ENCODE assay signal across 8 cellular contexts in the genomic region with DNA sequence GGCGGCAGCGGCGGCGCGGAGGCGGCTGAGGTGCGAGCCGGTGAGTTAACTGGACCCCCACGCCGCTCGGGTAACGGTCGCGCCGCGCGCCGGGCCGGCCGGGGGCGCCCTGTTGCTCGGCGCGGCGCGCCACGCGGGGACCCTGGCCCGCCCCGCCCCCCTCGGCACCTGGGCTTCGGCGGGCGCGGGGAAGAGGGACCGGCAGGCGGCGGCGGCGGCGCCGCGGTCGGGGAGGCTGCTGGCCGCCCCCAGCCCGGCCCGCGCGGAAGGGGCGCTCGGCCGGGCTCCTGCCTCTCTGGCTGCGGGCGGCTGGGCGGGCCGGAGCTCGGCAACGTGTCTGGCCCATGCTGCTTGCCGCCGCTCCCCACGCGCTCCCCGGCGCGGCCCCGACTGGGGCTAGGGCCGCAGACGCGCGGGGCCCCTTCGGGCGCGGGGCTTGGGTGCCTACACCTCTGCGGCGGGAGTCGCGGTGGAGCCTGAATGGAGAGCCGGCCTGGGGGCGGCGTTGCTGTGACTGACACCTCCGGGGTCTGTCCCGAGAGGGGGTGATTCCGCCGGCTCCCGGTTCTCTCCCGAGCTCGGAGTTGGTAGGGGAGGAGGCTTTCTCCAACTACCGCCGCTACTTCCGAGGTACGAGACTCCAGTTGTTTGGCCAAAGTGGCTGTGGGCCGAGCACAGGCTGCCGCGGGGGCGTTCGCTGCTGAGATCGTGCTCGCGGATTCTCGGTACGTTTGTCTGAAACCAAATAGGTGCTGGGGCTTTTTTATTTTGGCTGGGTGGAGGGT. TPM values are rescaled to one million over a fixed set of nuclear protein-coding genes. Genes with fewer than 3 reads are reported as not detected.
A peak's percentile ranks its signal among the peaks of the same experiment; 100 is the strongest.
DNase-seq lines count a peak whose midpoint lies in the region; ATAC-seq and TF ChIP-seq lines count a peak whose summit lies in the region.

No MANE protein-coding gene starts in this region.

- H3K27me3 Mint-ChIP-seq in activated naive CD8-positive, alpha-beta T cell treated with anti-CD3 and anti-CD28 coated beads, Interleukin-2, amount 50 U/mL, for 24 hours, result peaks cover 26% of the 10 kb centered on the region
- H3K27me3 Mint-ChIP-seq in progenitor cell of endocrine pancreas, result peaks cover 37% of the 10 kb centered on the region

- H3K27ac Mint-ChIP-seq in activated naive CD8-positive, alpha-beta T cell treated with anti-CD3 and anti-CD28 coated beads, Interleukin-2, amount 50 U/mL, for 24 hours, result peak overlapping the region; percentile 86
- H3K27ac Mint-ChIP-seq in progenitor cell of endocrine pancreas, result peak overlapping the region; percentile 95

- DNase-seq in Caki2 (ENCODE audit: low read depth) (peak; percentile 61), SHP77 (lab: John Stamatoyannopoulos, UW) (peak; percentile 38 to 72), left ventricle myocardium superior (peak; percentile 59), progenitor cell of endocrine pancreas (ENCODE audit: low spot score, unreplicated experiment) (peak; percentile 50)
- peak; percentile 53 for DNase-seq in activated naive CD8-positive, alpha-beta T cell treated with anti-CD3 and anti-CD28 coated beads, Interleukin-2, amount 50 U/mL, for 24 hours

- intact Hi-C loops in left ventricle myocardium superior (cut with micrococcal nuclease), result no loop called here

- in situ Hi-C loops in Caki2 (cut with HindIII; ENCODE audit: low pct_unique_long_range_greater_than_20kb, low sequenced_read_pairs), result no loop called here

- H3K4me1 Mint-ChIP-seq in activated naive CD8-positive, alpha-beta T cell treated with anti-CD3 and anti-CD28 coated beads, Interleukin-2, amount 50 U/mL, for 24 hours, result peaks cover 51% of the 10 kb centered on the region
- H3K4me1 Mint-ChIP-seq in progenitor cell of endocrine pancreas (ENCODE audit: low read depth), result peaks cover 21% of the 10 kb centered on the region

- ATAC-seq in GM19438 (IDR thresholded peaks at IDR 0.05; ENCODE audit: low read depth, unreplicated experiment), result peak; percentile 36
- ATAC-seq in HG03469 (IDR thresholded peaks at IDR 0.05; ENCODE audit: unreplicated experiment), result peak; percentile 24
- ATAC-seq in activated naive CD8-positive, alpha-beta T cell treated with anti-CD3 and anti-CD28 coated beads, Interleukin-2, amount 50 U/mL, for 24 hours, result peak; percentile 51
- ATAC-seq in left ventricle myocardium superior, result peak; percentile 51
- ATAC-seq in HG03378 (IDR thresholded peaks at IDR 0.05; ENCODE audit: unreplicated experiment), result no peak

- no peaks in the 10 kb centered on the region for H3K9me3 Mint-ChIP-seq in activated naive CD8-positive, alpha-beta T cell treated with anti-CD3 and anti-CD28 coated beads, Interleukin-2, amount 50 U/mL, for 24 hours
- no peaks in the 10 kb centered on the region for H3K9me3 Mint-ChIP-seq in progenitor cell of endocrine pancreas (ENCODE audit: low read depth)

- H3K4me3 Mint-ChIP-seq in activated naive CD8-positive, alpha-beta T cell treated with anti-CD3 and anti-CD28 coated beads, Interleukin-2, amount 50 U/mL, for 24 hours, result peak overlapping the region; percentile 99
- peak overlapping the region; percentile 91 for H3K4me3 Mint-ChIP-seq in progenitor cell of endocrine pancreas (ENCODE audit: low read depth)

- TF ChIP-seq CTCF in progenitor cell of endocrine pancreas (IDR thresholded peaks at IDR 0.05; ENCODE audit: unreplicated experiment), result no peak

- H3K36me3 Mint-ChIP-seq in activated naive CD8-positive, alpha-beta T cell treated with anti-CD3 and anti-CD28 coated beads, Interleukin-2, amount 50 U/mL, for 24 hours (ENCODE audit: low read depth), result peaks cover 3% of the 10 kb centered on the region
- no peaks in the 10 kb centered on the region for H3K36me3 Mint-ChIP-seq in progenitor cell of endocrine pancreas (ENCODE audit: insufficient read depth)

RNA-seq across cellular contexts. Expression of gene PALS2, which starts 0.5 kb away (rescaled TPM):
- 58.6 and 60.2 TPM in 2 replicates for total RNA-seq in Caki2 (2014; rRNA removed; shearing (Covaris generic); ENCODE audit: low replicate concordance)
- total RNA-seq in left ventricle myocardium superior (8.3 TPM), progenitor cell of endocrine pancreas (57.0 and 75.1 TPM in 2 replicates)
